In the genomic region with DNA sequence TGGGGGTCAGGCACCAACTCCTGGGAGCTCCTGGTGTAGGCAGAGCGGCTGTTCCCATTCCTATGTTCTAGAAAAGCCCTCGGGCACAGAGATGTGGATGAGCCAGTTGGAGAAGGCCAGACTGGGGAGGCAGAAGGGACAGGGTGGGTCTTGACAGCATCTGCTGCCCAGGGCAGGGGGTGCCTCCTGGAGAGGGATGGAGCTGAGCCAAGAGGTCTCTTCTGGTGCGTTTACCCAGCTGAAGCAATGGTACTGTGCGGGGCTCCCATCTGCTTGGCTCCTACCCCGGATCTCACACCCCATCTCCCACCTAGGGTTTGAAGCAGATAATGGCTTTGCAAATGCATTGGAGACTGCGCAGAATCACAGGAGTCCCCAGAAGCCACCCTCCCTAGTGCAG, we compare ENCODE assay signal across 1 cellular context.
TF ChIP-seq lines count a peak whose summit lies in the region.

No MANE protein-coding gene starts in this region.

TF ChIP-seq in HCT116, 20 proteins besides CTCF, POLR2A, EP300 and RAD21 (continued from another document):
- no peak for TF ChIP-seq REST (IDR thresholded peaks at IDR 0.05; ENCODE audit: low read depth)
- no peak for TF ChIP-seq ZNF274 (IDR thresholded peaks at IDR 0.05; ENCODE audit: low read depth, low read length)
- no peak for TF ChIP-seq EZH2phosphoT487 (IDR thresholded peaks at IDR 0.05; ENCODE audit: borderline replicate concordance)
- no peak for TF ChIP-seq SP1 (IDR thresholded peaks at IDR 0.05; ENCODE audit: low read depth)
- no peak for TF ChIP-seq JUND (IDR thresholded peaks at IDR 0.05)
- TF ChIP-seq TCF7L2 (IDR thresholded peaks at IDR 0.05; ENCODE audit: borderline replicate concordance, extremely low read depth, insufficient read depth, insufficient read length): no peak
- TF ChIP-seq, protein P1, sequence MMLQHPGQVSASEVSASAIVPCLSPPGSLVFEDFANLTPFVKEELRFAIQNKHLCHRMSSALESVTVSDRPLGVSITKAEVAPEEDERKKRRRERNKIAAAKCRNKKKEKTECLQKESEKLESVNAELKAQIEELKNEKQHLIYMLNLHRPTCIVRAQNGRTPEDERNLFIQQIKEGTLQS (IDR thresholded peaks at IDR 0.05): no peak
- no peak for TF ChIP-seq EGR1 (IDR thresholded peaks at IDR 0.05; ENCODE audit: low read depth)
